In the genomic region with DNA sequence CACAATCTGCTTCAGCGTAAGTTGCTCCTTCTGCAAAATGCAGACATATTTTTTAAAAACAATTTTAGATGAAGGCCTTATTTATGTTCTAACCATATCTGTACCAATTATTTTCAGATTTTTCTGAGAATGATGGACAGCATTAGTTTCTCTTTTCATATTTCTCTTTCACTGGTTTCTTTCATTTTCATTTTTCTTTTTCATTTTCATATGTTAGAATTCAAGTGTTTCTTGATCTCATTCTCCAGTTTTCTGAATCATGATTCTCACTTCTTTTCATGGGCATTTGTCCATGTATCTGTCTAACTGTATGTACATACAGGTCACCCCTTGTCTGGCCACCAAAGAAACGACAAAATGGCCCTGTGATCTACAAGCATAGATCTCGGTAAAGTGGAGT, we compare ENCODE assay signal across 20 cellular contexts.
DNase-seq lines count a peak whose midpoint lies in the region; ATAC-seq and TF ChIP-seq lines count a peak whose summit lies in the region.
"Had no signal": no experiment of that assay in that cellular context is flagged by ENCODE, and none has a peak within 500 bp of the region (broad histone marks: within the 10 kb centered on the region; RNA-seq: fewer than 3 reads in every experiment).

No MANE protein-coding gene starts in this region.

- no peak overlapping the region for H3K23ac ChIP-seq in mesenchymal stem cell (ENCODE audit: low read length in 2 of 2)

- 94 to 95% methylated on average over 3 of the region's 3 CpGs for WGBS in testis, 2 donors
- WGBS in mesenchymal stem cell: 96% methylated on average over 3 of the region's 3 CpGs

- no peak overlapping the region for H2BK120ac ChIP-seq in mesenchymal stem cell (ENCODE audit: low read depth, low read length)

- H4K20me1 ChIP-seq in KMS-11 (ENCODE audit: insufficient read depth): no peaks in the 10 kb centered on the region

- H3K4me1 ChIP-seq in KMS-11 (ENCODE audit: low read depth, poor library complexity, severe bottlenecking) (peaks cover 12% of the 10 kb centered on the region), testis (no peaks in the 10 kb centered on the region), mesenchymal stem cell (ENCODE audit: control insufficient read depth, insufficient read depth, low read depth, low read length) (no peaks in the 10 kb centered on the region)
- H3K4me1 ChIP-seq: Caco-2 had no signal

- no peaks in the 10 kb centered on the region for H3K27me3 Mint-ChIP-seq in activated CD4-positive, alpha-beta T cell treated with anti-CD3 and anti-CD28 coated beads, Interleukin-2, amount 10 ng/mL, durations not matched to agents 7 days and 5 days
- H3K27me3 Mint-ChIP-seq: CD4-positive, alpha-beta T cell; IgD-negative memory B cell had no signal

- no peak overlapping the region for H3K4me3 ChIP-seq in KMS-11 (IDR thresholded peaks at IDR 0.05; ENCODE audit: insufficient read depth, low read depth, low read length)
- no peak overlapping the region for H3K4me3 ChIP-seq in testis
- no peak overlapping the region for H3K4me3 ChIP-seq in mesenchymal stem cell (ENCODE audit: insufficient read depth in 1 of 2, low read depth in 1 of 2, low read length in 2 of 2)
- H3K4me3 ChIP-seq: HAP-1, MG63 had no signal

- TF ChIP-seq CTCF in KMS-11 (conservative IDR thresholded peaks at IDR 0.05; ENCODE audit: low read depth, low read length) (no peak), testis (IDR thresholded peaks at IDR 0.05) (no peak)

- no peak overlapping the region for H2BK15ac ChIP-seq in mesenchymal stem cell (ENCODE audit: low read depth, poor library complexity, severe bottlenecking)

- DNase-seq in testis: no peak
- DNase-seq in stimulated activated naive CD8-positive, alpha-beta T cell treated with anti-CD3 and anti-CD28 coated beads, Interleukin-15, Interleukin-2, amounts not matched to agents 100 U/mL and 50 U/mL, for 24 hours: no peak
- DNase-seq in activated CD4-positive, alpha-beta T cell treated with anti-CD3 and anti-CD28 coated beads, Interleukin-2, amount 10 ng/mL, durations not matched to agents 7 days and 5 days: no peak
- no peak for DNase-seq in mesenchymal stem cell
- DNase-seq: Caco-2; CD4-positive, alpha-beta T cell; Kasumi-1; MG63; NCI-H510A treated with DMSO at 0.1 percent for 48 hours; NCI-H774; OCI-M1; SHP77 treated with DMSO at 0.1 percent for 48 hours; SK-N-SH had no signal

- no peak overlapping the region for H3K27ac ChIP-seq in KMS-11
- no peak overlapping the region for H3K27ac ChIP-seq in testis
- H3K27ac ChIP-seq in mesenchymal stem cell (ENCODE audit: low read length, poor library complexity, severe bottlenecking): no peak overlapping the region

- H3K4me1 Mint-ChIP-seq in activated CD4-positive, alpha-beta T cell treated with anti-CD3 and anti-CD28 coated beads, Interleukin-2, amount 10 ng/mL, durations not matched to agents 7 days and 5 days: no peaks in the 10 kb centered on the region

- TF ChIP-seq POLR2A in testis (IDR thresholded peaks at IDR 0.05): no peak

- H3K9me3 ChIP-seq in testis (no peaks in the 10 kb centered on the region), mesenchymal stem cell (ENCODE audit: control insufficient read depth, low read length) (no peaks in the 10 kb centered on the region)
- H3K9me3 ChIP-seq: Caco-2, HAP-1, MG63, SK-N-SH had no signal

- H3K9me3 Mint-ChIP-seq in activated CD4-positive, alpha-beta T cell treated with anti-CD3 and anti-CD28 coated beads, Interleukin-2, amount 10 ng/mL, durations not matched to agents 7 days and 5 days: no peaks in the 10 kb centered on the region
- H3K9me3 Mint-ChIP-seq: CD4-positive, alpha-beta T cell; IgD-negative memory B cell; T-helper 2 cell treated with Interferon-gamma antibody and Interleukin-4, amounts not matched to agents 5 μg/mL and 100 μg/mL, for 36 hours had no signal

- H3K36me3 Mint-ChIP-seq in activated CD4-positive, alpha-beta T cell treated with anti-CD3 and anti-CD28 coated beads, Interleukin-2, amount 10 ng/mL, durations not matched to agents 7 days and 5 days (ENCODE audit: low read depth): no peaks in the 10 kb centered on the region
- H3K36me3 Mint-ChIP-seq: IgD-negative memory B cell had no signal

- no peak overlapping the region for H4K8ac ChIP-seq in mesenchymal stem cell (ENCODE audit: low read length)

- CTCF ChIA-PET in activated CD4-positive, alpha-beta T cell treated with anti-CD3 and anti-CD28 coated beads, Interleukin-2, amount 10 ng/mL, durations not matched to agents 7 days and 5 days (lab: Charles Lee): no interaction called here

- no peak overlapping the region for H3K18ac ChIP-seq in mesenchymal stem cell (ENCODE audit: low read depth in 1 of 2, low read length in 2 of 2)

- no peaks in the 10 kb centered on the region for H3K79me2 ChIP-seq in KMS-11 (ENCODE audit: insufficient read depth, low read depth)

- no peak overlapping the region for H3K27ac Mint-ChIP-seq in activated CD4-positive, alpha-beta T cell treated with anti-CD3 and anti-CD28 coated beads, Interleukin-2, amount 10 ng/mL, durations not matched to agents 7 days and 5 days
- H3K27ac Mint-ChIP-seq: CD4-positive, alpha-beta T cell; IgD-negative memory B cell; T-helper 2 cell treated with Interferon-gamma antibody and Interleukin-4, amounts not matched to agents 5 μg/mL and 100 μg/mL, for 36 hours had no signal

- H3K4me2 ChIP-seq in KMS-11: peak overlapping the region; percentile 30; the same call in 1 of the 2 replicates
- no peak overlapping the region for H3K4me2 ChIP-seq in mesenchymal stem cell (ENCODE audit: low read length, poor library complexity, severe bottlenecking)
- H3K4me2 ChIP-seq: SK-N-SH had no signal

- H2AK5ac ChIP-seq in mesenchymal stem cell (ENCODE audit: low read length, severe bottlenecking): no peak overlapping the region

- peak; percentile 69 for ATAC-seq in GM18508 (IDR thresholded peaks at IDR 0.05; ENCODE audit: insufficient read depth, unreplicated experiment)
- ATAC-seq in GM19035 (IDR thresholded peaks at IDR 0.05; ENCODE audit: unreplicated experiment): peak; percentile 63
- ATAC-seq in GM21786 (IDR thresholded peaks at IDR 0.05; ENCODE audit: unreplicated experiment): peak; percentile 46
- ATAC-seq in stimulated activated naive CD8-positive, alpha-beta T cell treated with anti-CD3 and anti-CD28 coated beads, Interleukin-15, Interleukin-2, amounts not matched to agents 100 U/mL and 50 U/mL, for 24 hours: no peak

- POLR2A ChIA-PET in activated CD4-positive, alpha-beta T cell treated with anti-CD3 and anti-CD28 coated beads, Interleukin-2, amount 10 ng/mL, durations not matched to agents 7 days and 5 days (lab: Charles Lee): no interaction called here

- H3K36me3 ChIP-seq in KMS-11 (ENCODE audit: insufficient read depth) (no peaks in the 10 kb centered on the region), testis (ENCODE audit: low read depth, missing control alignments) (no peaks in the 10 kb centered on the region), mesenchymal stem cell (ENCODE audit: control insufficient read depth in 1 of 2, insufficient read depth in 2 of 2, low read depth in 1 of 2, low read length in 2 of 2) (peaks cover 4 to 88% of the 10 kb centered on the region in 2 experiments)

- H2BK5ac ChIP-seq in mesenchymal stem cell (ENCODE audit: low read depth, low read length, poor library complexity, severe bottlenecking): no peak overlapping the region

- intact Hi-C loops in testis (cut with DNase I; ENCODE audit: low total_unique reads): no loop called here

- H4K91ac ChIP-seq in mesenchymal stem cell (ENCODE audit: low read length): no peak overlapping the region

- H2AFZ ChIP-seq in KMS-11 (ENCODE audit: low read depth) (no peak overlapping the region), mesenchymal stem cell (ENCODE audit: low read depth, low read length) (no peak overlapping the region)

- no peaks in the 10 kb centered on the region for H3K79me1 ChIP-seq in mesenchymal stem cell (replicated peaks; ENCODE audit: low read length, poor library complexity, severe bottlenecking)

- H3K4me3 Mint-ChIP-seq in activated CD4-positive, alpha-beta T cell treated with anti-CD3 and anti-CD28 coated beads, Interleukin-2, amount 10 ng/mL, durations not matched to agents 7 days and 5 days: no peak overlapping the region
- H3K4me3 Mint-ChIP-seq: CD4-positive, alpha-beta T cell; IgD-negative memory B cell; T-helper 2 cell treated with Interferon-gamma antibody and Interleukin-4, amounts not matched to agents 5 μg/mL and 100 μg/mL, for 36 hours had no signal

- no peak overlapping the region for H3K14ac ChIP-seq in mesenchymal stem cell (ENCODE audit: low read length in 2 of 2)

- no peak overlapping the region for H2BK12ac ChIP-seq in mesenchymal stem cell (ENCODE audit: low read length in 2 of 2)

- H3K27me3 ChIP-seq in KMS-11 (ENCODE audit: insufficient read depth, low read depth) (no peaks in the 10 kb centered on the region), testis (no peaks in the 10 kb centered on the region), mesenchymal stem cell (ENCODE audit: control insufficient read depth in 1 of 2, insufficient read depth in 1 of 2, low read length in 2 of 2) (no peaks in the 10 kb centered on the region)
- H3K27me3 ChIP-seq: MG63 had no signal

- no peak overlapping the region for H3K9ac ChIP-seq in KMS-11
- H3K9ac ChIP-seq in mesenchymal stem cell (ENCODE audit: low read length): no peak overlapping the region
- H3K9ac ChIP-seq: SK-N-SH had no signal

- H3K4ac ChIP-seq in mesenchymal stem cell (ENCODE audit: low read depth in 1 of 2, low read length in 2 of 2): no peak overlapping the region
